ENCODE assay signal across 12 cellular contexts in genomic region chr3:14146381-14147062, GRCh38. TPM values are rescaled to one million over a fixed set of nuclear protein-coding genes. Genes with fewer than 3 reads are reported as not detected.
DNase-seq lines count a peak whose midpoint lies in the region; ATAC-seq and TF ChIP-seq lines count a peak whose summit lies in the region.
"Had no signal": no experiment of that assay in that cellular context is flagged by ENCODE, and none has a peak within 500 bp of the region (broad histone marks: within the 10 kb centered on the region; RNA-seq: fewer than 3 reads in every experiment).

No MANE protein-coding gene starts in this region.

- no peak for DNase-seq in CD4-positive, alpha-beta T cell
- DNase-seq in T-helper 17 cell (no peak), sigmoid colon (no peak), NCI-H226 (no peak), mucosa of descending colon (no peak)
- DNase-seq in activated CD4-positive, CD25-positive, alpha-beta regulatory T cell (lab: John Stamatoyannopoulos, UW): no peak
- DNase-seq: DMS79, NCI-H510A had no signal

- CTCF ChIA-PET in CD4-positive, alpha-beta T cell (lab: Charles Lee): interaction anchor here (0.6 to 5.9 kb wide), 3 partner anchors 22 to 250 kb away, joined by 3 to 44 read pairs (median 3); partner anchors contain the start of genes CHCHD4 and TMEM43

- peak overlapping the region; percentile 96 for H3K27ac Mint-ChIP-seq in CD4-positive, alpha-beta T cell
- H3K27ac Mint-ChIP-seq in T-helper 17 cell: peak overlapping the region; percentile 100

- peaks cover 0 to 9% of the 10 kb centered on the region in 2 donors for H3K4me1 ChIP-seq in esophagus (ENCODE audit: control insufficient read depth in 2 of 2, insufficient read depth in 2 of 2, low read length in 1 of 2)
- peaks cover 0 to 47% (median 41%) of the 10 kb centered on the region in 4 donors for H3K4me1 ChIP-seq in sigmoid colon
- peaks cover 11% of the 10 kb centered on the region for H3K4me1 ChIP-seq in mucosa of descending colon (ENCODE audit: low read depth)

- TF ChIP-seq CTCF in CD4-positive, alpha-beta T cell (IDR thresholded peaks at IDR 0.05): no peak
- TF ChIP-seq CTCF in sigmoid colon (IDR thresholded peaks at IDR 0.05) (no peak), mucosa of descending colon (IDR thresholded peaks at IDR 0.05) (no peak)

- no peak for TF ChIP-seq POLR2A in sigmoid colon (IDR thresholded peaks at IDR 0.05)

- WGBS in esophagus, 2 donors: 80 to 88% methylated on average over 10 of the region's 10 CpGs
- WGBS in sigmoid colon, 2 donors: 92 to 93% methylated on average over 10 of the region's 10 CpGs

- no peaks in the 10 kb centered on the region for H3K27me3 Mint-ChIP-seq in CD4-positive, alpha-beta T cell
- no peaks in the 10 kb centered on the region for H3K27me3 Mint-ChIP-seq in T-helper 17 cell

- H3K27me3 ChIP-seq in CD4-positive, alpha-beta T cell (ENCODE audit: control insufficient read depth, insufficient read depth, low read length): no peaks in the 10 kb centered on the region
- H3K27me3 ChIP-seq in esophagus (ENCODE audit: control insufficient read depth in 1 of 2, insufficient read depth in 2 of 2, low read length in 2 of 2) (no peaks in the 10 kb centered on the region), sigmoid colon (no peaks in the 10 kb centered on the region)
- H3K27me3 ChIP-seq: heart left ventricle had no signal

- no peak overlapping the region for H3K4me3 ChIP-seq in esophagus (ENCODE audit: low read depth in 1 of 2, low read length in 2 of 2)
- H3K4me3 ChIP-seq in sigmoid colon: no peak overlapping the region
- no peak overlapping the region for H3K4me3 ChIP-seq in mucosa of descending colon
- H3K4me3 ChIP-seq: heart left ventricle had no signal

- TF ChIP-seq EP300 in sigmoid colon (IDR thresholded peaks at IDR 0.05): no peak

- H3K9me3 ChIP-seq in CD4-positive, alpha-beta T cell (ENCODE audit: control insufficient read depth, low read length): no peaks in the 10 kb centered on the region
- H3K9me3 ChIP-seq in T-helper 17 cell (ENCODE audit: control insufficient read depth, low read length, poor library complexity, severe bottlenecking): no peaks in the 10 kb centered on the region
- no peaks in the 10 kb centered on the region for H3K9me3 ChIP-seq in esophagus (ENCODE audit: control insufficient read depth in 2 of 2, insufficient read depth in 1 of 2, low read depth in 1 of 2, low read length in 1 of 2)
- H3K9me3 ChIP-seq in sigmoid colon: no peaks in the 10 kb centered on the region
- no peaks in the 10 kb centered on the region for H3K9me3 ChIP-seq in mucosa of descending colon
- H3K9me3 ChIP-seq: heart left ventricle had no signal

- peaks cover 10 to 36% of the 10 kb centered on the region in 2 donors for H3K36me3 ChIP-seq in esophagus (ENCODE audit: control insufficient read depth in 2 of 2, insufficient read depth in 2 of 2, low read length in 1 of 2)
- H3K36me3 ChIP-seq in sigmoid colon: peaks cover 2 to 70% (median 18%) of the 10 kb centered on the region in 4 donors
- H3K36me3 ChIP-seq in mucosa of descending colon (ENCODE audit: low read depth): no peaks in the 10 kb centered on the region

- peak overlapping the region; percentile 93 for H3K27ac ChIP-seq in CD4-positive, alpha-beta T cell (ENCODE audit: low read depth, low read length)
- H3K27ac ChIP-seq in esophagus (ENCODE audit: low read depth in 2 of 2, low read length in 1 of 2) (peak overlapping the region; percentile 23 to 38), sigmoid colon (peak overlapping the region; percentile 81 to 92 (median 84))
- H3K27ac ChIP-seq: KMS-11 had no signal

- ATAC-seq in CD4-positive, alpha-beta T cell (ENCODE audit: poor library complexity): no peak
- no peak for ATAC-seq in T-helper 17 cell
- ATAC-seq in HG02852 (IDR thresholded peaks at IDR 0.05; ENCODE audit: unreplicated experiment): no peak
- no peak for ATAC-seq in mucosa of descending colon
- ATAC-seq: heart left ventricle had no signal

- POLR2A ChIA-PET in CD4-positive, alpha-beta T cell (lab: Charles Lee): interaction anchor here (4.4 to 8.7 kb wide), 3 partner anchors 22 to 32 kb away, joined by 33 to 106 read pairs (median 84); partner anchors contain the start of genes CHCHD4, LSM3, TMEM43 and XPC

- no peaks in the 10 kb centered on the region for H3K9me3 Mint-ChIP-seq in CD4-positive, alpha-beta T cell

- H3K36me3 Mint-ChIP-seq in CD4-positive, alpha-beta T cell (ENCODE audit: low read depth): peaks cover 82% of the 10 kb centered on the region
- peaks cover 8% of the 10 kb centered on the region for H3K36me3 Mint-ChIP-seq in T-helper 17 cell (ENCODE audit: low read depth)

- intact Hi-C loops in CD4-positive, alpha-beta T cell (cut with DNase I, micrococcal nuclease): loop anchor here in 1 of 2 experiments (5.0 to 10.0 kb wide), 2 partner anchors 281 to 948 kb away; partner anchors contain the start of gene RBSN
- intact Hi-C loops in sigmoid colon (cut with DNase I): loop anchor here (10.0 kb wide), 1 partner anchor 1482 kb away; the partner anchor contains the start of gene RAF1
- intact Hi-C loops in mucosa of descending colon (cut with DNase I, micrococcal nuclease): no loop called here

- H3K4me1 Mint-ChIP-seq in CD4-positive, alpha-beta T cell (ENCODE audit: low read depth): peaks cover 45% of the 10 kb centered on the region
- H3K4me1 Mint-ChIP-seq in T-helper 17 cell: peaks cover 38% of the 10 kb centered on the region

- H3K4me3 Mint-ChIP-seq in CD4-positive, alpha-beta T cell: no peak overlapping the region
- H3K4me3 Mint-ChIP-seq in T-helper 17 cell: no peak overlapping the region

RNA-seq across cellular contexts. Expression of gene TMEM43, which starts 21.7 kb away (rescaled TPM):
- 10 to 100 TPM; 24.8 to 27.6 TPM for total RNA-seq in CD4-positive, alpha-beta T cell
- 10 to 100 TPM; 45.6 to 51.4 TPM for total RNA-seq in T-helper 17 cell
- 10 to 100 TPM; 41.4 to 45.6 TPM for polyA plus RNA-seq in esophagus
- 10 to 100 TPM; 68.0 to 88.3 (median 80.2) TPM for total RNA-seq in sigmoid colon
- 10 to 100 TPM in 1 of 3 donors, 1 to 10 TPM in 2; 6.0 to 33.7 (median 7.2) TPM for polyA plus RNA-seq in sigmoid colon
- 10 to 100 TPM; 23.1 to 50.4 (median 31.3) TPM for total RNA-seq in mucosa of descending colon

RNA-seq across cellular contexts. Expression of gene CHCHD4, which starts 21.9 kb away (rescaled TPM):
- 1 to 10 TPM in 1 of 2 experiments, under 1 TPM in 1; 0.50 to 1.1 TPM for total RNA-seq in CD4-positive, alpha-beta T cell
- 1 to 10 TPM; 2.7 to 3.6 TPM for total RNA-seq in T-helper 17 cell
- polyA plus RNA-seq in esophagus: 10 to 100 TPM in 1 of 2 donors, 1 to 10 TPM in 1; 6.5 to 14.9 TPM
- 10 to 100 TPM; 13.0 to 33.1 (median 26.3) TPM for total RNA-seq in sigmoid colon
- 10 to 100 TPM; 15.3 to 33.8 (median 17.4) TPM for polyA plus RNA-seq in sigmoid colon
- total RNA-seq in mucosa of descending colon: 10 to 100 TPM; 15.1 to 32.6 (median 15.2) TPM

RNA-seq across cellular contexts. Expression of gene XPC, which starts 31.9 kb away (rescaled TPM):
- 10 to 100 TPM; 59.2 to 65.1 TPM for total RNA-seq in CD4-positive, alpha-beta T cell
- total RNA-seq in T-helper 17 cell (10 to 100 TPM; 65.0 to 76.4 TPM), sigmoid colon (10 to 100 TPM; 30.3 to 37.5 (median 32.6) TPM), mucosa of descending colon (10 to 100 TPM; 22.4 to 30.6 (median 26.9) TPM)
- polyA plus RNA-seq in esophagus (10 to 100 TPM; 12.1 to 12.6 TPM), sigmoid colon (10 to 100 TPM in 1 of 3 donors, 1 to 10 TPM in 2; 8.1 to 20.0 (median 9.0) TPM)

RNA-seq across cellular contexts. Expression of gene LSM3, which starts 32.1 kb away (rescaled TPM):
- total RNA-seq in CD4-positive, alpha-beta T cell: 1 to 10 TPM; 6.5 to 6.9 TPM
- 1 to 10 TPM; 5.5 to 6.3 TPM for total RNA-seq in T-helper 17 cell
- polyA plus RNA-seq in esophagus: 10 to 100 TPM in 1 of 2 donors, 1 to 10 TPM in 1; 5.3 to 10.8 TPM
- 10 to 100 TPM in 3 of 4 donors, 1 to 10 TPM in 1; 8.0 to 17.1 (median 14.9) TPM for total RNA-seq in sigmoid colon
- 10 to 100 TPM; 15.0 to 20.4 (median 19.2) TPM for polyA plus RNA-seq in sigmoid colon
- total RNA-seq in mucosa of descending colon: 10 to 100 TPM in 1 of 3 donors, 1 to 10 TPM in 2; 8.3 to 13.1 (median 9.8) TPM

Comparison
In these comparisons a context has a peak if more than half of its experiments do, and no peak if none do; other contexts are left out.
1. H3K27ac ChIP-seq: peak in every context shown above with its lines; median percentile 93 in CD4-positive, alpha-beta T cell; 84 in sigmoid colon; 30 in esophagus.